In the genomic region with DNA sequence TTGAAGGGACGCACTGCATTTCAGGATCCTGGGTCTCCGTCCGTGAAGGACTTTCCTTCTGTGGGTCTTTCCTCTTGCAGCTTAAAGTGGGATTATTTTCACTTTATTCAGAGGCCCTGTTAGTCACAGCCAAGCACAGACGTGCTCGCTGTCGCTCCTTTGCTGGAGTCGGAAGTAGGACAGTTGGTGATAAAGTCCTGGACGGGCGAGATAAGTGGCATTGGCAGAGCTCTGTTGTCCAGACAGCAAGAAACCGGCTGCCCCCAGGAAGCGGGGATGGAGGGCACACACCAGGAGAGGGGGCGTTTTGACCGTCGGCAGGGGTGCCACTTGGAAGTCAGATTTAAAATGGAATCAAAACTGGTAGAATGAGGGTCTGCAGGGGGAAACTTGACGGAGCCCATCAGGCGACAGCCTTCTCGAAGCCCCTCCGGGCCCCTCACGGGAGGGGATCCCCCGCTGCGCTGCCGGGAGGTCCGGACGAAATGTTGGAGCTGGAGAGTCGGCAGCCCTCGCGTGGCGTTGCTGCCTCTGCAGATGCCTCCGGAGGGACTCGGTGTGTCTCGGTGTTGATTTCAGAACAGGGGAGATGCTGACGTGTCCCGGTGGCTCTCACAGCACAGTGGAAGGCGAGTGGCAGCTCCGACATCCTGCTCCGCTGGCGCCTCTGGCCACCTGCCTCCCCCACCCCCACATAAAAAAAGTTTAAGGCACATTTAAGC, we compare ENCODE assay signal across 9 cellular contexts.
A peak's percentile ranks its signal among the peaks of the same experiment; 100 is the strongest.
DNase-seq lines count a peak whose midpoint lies in the region; ATAC-seq lines count a peak whose summit lies in the region.
"Had no signal": no experiment of that assay in that cellular context is flagged by ENCODE, and none has a peak within 500 bp of the region (broad histone marks: within the 10 kb centered on the region; RNA-seq: fewer than 3 reads in every experiment).

No MANE protein-coding gene starts in this region.

- no peaks in the 10 kb centered on the region for H3K9me3 Mint-ChIP-seq in T-helper 2 cell treated with Interferon-gamma antibody and Interleukin-4, amounts not matched to agents 5 μg/mL and 100 μg/mL, for 36 hours
- H3K9me3 Mint-ChIP-seq in central memory CD8-positive, alpha-beta T cell, result no peaks in the 10 kb centered on the region
- peaks cover 0 to 3% (median 0%) of the 10 kb centered on the region in 11 donors for H3K9me3 Mint-ChIP-seq in naive thymus-derived CD4-positive, alpha-beta T cell

- peaks cover 64% of the 10 kb centered on the region for H3K4me1 Mint-ChIP-seq in T-helper 2 cell treated with Interferon-gamma antibody and Interleukin-4, amounts not matched to agents 5 μg/mL and 100 μg/mL, for 36 hours (ENCODE audit: low read depth)
- H3K4me1 Mint-ChIP-seq in central memory CD8-positive, alpha-beta T cell, result peaks cover 71% of the 10 kb centered on the region
- H3K4me1 Mint-ChIP-seq in naive thymus-derived CD4-positive, alpha-beta T cell, result peaks cover 58 to 97% (median 81%) of the 10 kb centered on the region in 7 donors

- no peak overlapping the region for H3K27ac ChIP-seq in BLaER1
- peak overlapping the region; percentile 51 for H3K27ac ChIP-seq in naive thymus-derived CD4-positive, alpha-beta T cell (ENCODE audit: low read depth, low read length)

- no peak overlapping the region for H3K4me3 ChIP-seq in BLaER1
- peak overlapping the region; percentile 2 for H3K4me3 ChIP-seq in naive thymus-derived CD4-positive, alpha-beta T cell (ENCODE audit: low read length)

- POLR2A ChIA-PET in naive thymus-derived CD4-positive, alpha-beta T cell (lab: Charles Lee), result interaction anchor here (0.6 to 2.4 kb wide), 3 partner anchors 12 to 116 kb away, joined by 3 to 15 read pairs (median 4); no protein-coding TSS in a partner anchor

- peaks cover 44% of the 10 kb centered on the region for H4K20me1 ChIP-seq in BLaER1

- CTCF ChIA-PET in naive thymus-derived CD4-positive, alpha-beta T cell (lab: Charles Lee), result interaction anchor here (0.6 to 1.0 kb wide), 2 partner anchors 115 to 122 kb away, joined by 3 to 4 read pairs; no protein-coding TSS in a partner anchor

- H3K9me3 ChIP-seq in BLaER1, result no peaks in the 10 kb centered on the region
- H3K9me3 ChIP-seq in naive thymus-derived CD4-positive, alpha-beta T cell (ENCODE audit: control insufficient read depth in 2 of 3, low read length in 3 of 3), result no peaks in the 10 kb centered on the region

- DNase-seq in T-helper 2 cell treated with Interferon-gamma antibody and Interleukin-4, amounts not matched to agents 5 μg/mL and 100 μg/mL, for 36 hours (ENCODE audit: low spot score), result peak; percentile 35
- no peak for DNase-seq in central memory CD8-positive, alpha-beta T cell (ENCODE audit: low spot score in 2 of 2)
- DNase-seq in naive thymus-derived CD4-positive, alpha-beta T cell, result peak in 7 of 9 donors; percentile 38 to 75 (median 56)
- no peak for DNase-seq in NCI-H446 treated with DMSO at 0.1 percent for 48 hours (lab: John Stamatoyannopoulos, UW)
- no peak for DNase-seq in COLO668 (lab: John Stamatoyannopoulos, UW; ENCODE audit: unreplicated experiment)
- DNase-seq in GF-D8 (lab: John Stamatoyannopoulos, UW), result no peak
- DNase-seq: NCI-H2029 treated with DMSO at 0.1 percent for 48 hours had no signal

- H3K36me3 ChIP-seq in BLaER1, result no peaks in the 10 kb centered on the region
- H3K36me3 ChIP-seq in naive thymus-derived CD4-positive, alpha-beta T cell (ENCODE audit: control insufficient read depth in 2 of 3, insufficient read depth in 3 of 3, low read length in 3 of 3), result no peaks in the 10 kb centered on the region

- H3K27ac Mint-ChIP-seq in T-helper 2 cell treated with Interferon-gamma antibody and Interleukin-4, amounts not matched to agents 5 μg/mL and 100 μg/mL, for 36 hours, result peak overlapping the region; percentile 95
- H3K27ac Mint-ChIP-seq in central memory CD8-positive, alpha-beta T cell (ENCODE audit: low read depth), result peak overlapping the region; percentile 98
- H3K27ac Mint-ChIP-seq in naive thymus-derived CD4-positive, alpha-beta T cell, result peak overlapping the region; percentile 90 to 100 (median 96)

- H3K36me3 Mint-ChIP-seq in T-helper 2 cell treated with Interferon-gamma antibody and Interleukin-4, amounts not matched to agents 5 μg/mL and 100 μg/mL, for 36 hours (ENCODE audit: low read depth), result peaks cover 11% of the 10 kb centered on the region
- H3K36me3 Mint-ChIP-seq in central memory CD8-positive, alpha-beta T cell (ENCODE audit: insufficient read depth), result peaks cover 24% of the 10 kb centered on the region
- peaks cover 0 to 3% (median 0%) of the 10 kb centered on the region in 5 donors for H3K36me3 Mint-ChIP-seq in naive thymus-derived CD4-positive, alpha-beta T cell

- H3K4me1 ChIP-seq in BLaER1, result peaks cover 78% of the 10 kb centered on the region
- peaks cover 50 to 89% of the 10 kb centered on the region in 2 donors for H3K4me1 ChIP-seq in naive thymus-derived CD4-positive, alpha-beta T cell (ENCODE audit: control insufficient read depth in 2 of 2, insufficient read depth in 2 of 2, low read length in 2 of 2)

- H3K27me3 Mint-ChIP-seq in T-helper 2 cell treated with Interferon-gamma antibody and Interleukin-4, amounts not matched to agents 5 μg/mL and 100 μg/mL, for 36 hours (ENCODE audit: low read depth), result no peaks in the 10 kb centered on the region
- no peaks in the 10 kb centered on the region for H3K27me3 Mint-ChIP-seq in central memory CD8-positive, alpha-beta T cell
- no peaks in the 10 kb centered on the region for H3K27me3 Mint-ChIP-seq in naive thymus-derived CD4-positive, alpha-beta T cell

- ATAC-seq in central memory CD8-positive, alpha-beta T cell (replicated peaks; ENCODE audit: extremely low read depth, poor library complexity, severe bottlenecking), result no peak
- ATAC-seq in naive thymus-derived CD4-positive, alpha-beta T cell, result no peak
- ATAC-seq in GM21381 (IDR thresholded peaks at IDR 0.05; ENCODE audit: unreplicated experiment), result no peak

- no peaks in the 10 kb centered on the region for H3K27me3 ChIP-seq in BLaER1
- H3K27me3 ChIP-seq in naive thymus-derived CD4-positive, alpha-beta T cell (ENCODE audit: control insufficient read depth in 2 of 2, insufficient read depth in 2 of 2, low read length in 2 of 2), result no peaks in the 10 kb centered on the region

- H3K9ac ChIP-seq in BLaER1, result no peak overlapping the region

- peak overlapping the region; percentile 54 for H3K4me2 ChIP-seq in BLaER1

- peak overlapping the region; percentile 67 for H3K4me3 Mint-ChIP-seq in T-helper 2 cell treated with Interferon-gamma antibody and Interleukin-4, amounts not matched to agents 5 μg/mL and 100 μg/mL, for 36 hours
- H3K4me3 Mint-ChIP-seq in central memory CD8-positive, alpha-beta T cell, result peak overlapping the region; percentile 82
- peak overlapping the region; percentile 82 to 90 (median 84) for H3K4me3 Mint-ChIP-seq in naive thymus-derived CD4-positive, alpha-beta T cell

- intact Hi-C loops in naive thymus-derived CD4-positive, alpha-beta T cell (cut with micrococcal nuclease), result loop anchor here in 1 of 2 donors (5.0 to 10.0 kb wide), 5 partner anchors 43 to 587 kb away; a partner anchor contains a TSS

Comparison
In these comparisons a context has a peak if more than half of its experiments do, and no peak if none do; other contexts are left out.
1. DNase-seq: peak in T-helper 2 cell treated with Interferon-gamma antibody and Interleukin-4, amounts not matched to agents 5 μg/mL and 100 μg/mL, for 36 hours (single experiment) and naive thymus-derived CD4-positive, alpha-beta T cell (7 of 9); none in central memory CD8-positive, alpha-beta T cell (0 of 2), NCI-H446 treated with DMSO at 0.1 percent for 48 hours (single experiment), COLO668 (single experiment) and GF-D8 (single experiment).
2. Peak in every context shown above with its lines, with median percentiles within 50 percentile points of each other: H3K27ac Mint-ChIP-seq and H3K4me3 Mint-ChIP-seq.